In genomic region chr1:193479187-193479586, GRCh38 we compare ENCODE assay signal across 1 cellular context.
TF ChIP-seq lines count a peak whose summit lies in the region.

No MANE protein-coding gene starts in this region.

TF ChIP-seq in GM12878, 131 proteins besides CTCF, POLR2A, EP300 and RAD21 (continued from another document):
- no peak for TF ChIP-seq E2F4 (IDR thresholded peaks at IDR 0.05; ENCODE audit: low read depth, low read length)
- TF ChIP-seq IKZF2 (IDR thresholded peaks at IDR 0.05) = peak; percentile 64 to 78
- TF ChIP-seq NR2F1 (conservative IDR thresholded peaks at IDR 0.05) = peak; percentile 80
- no peak for TF ChIP-seq CHD1 (IDR thresholded peaks at IDR 0.05; ENCODE audit: low read depth, low read length)
- peak; percentile 56 for TF ChIP-seq IKZF1 (conservative IDR thresholded peaks at IDR 0.05)
- TF ChIP-seq PAX5 (IDR thresholded peaks at IDR 0.05; ENCODE audit: borderline replicate concordance, low read depth, low read length) = peak; percentile 56; the same call in 1 of the 2 replicates
- peak; percentile 41; the same call in 1 of the 2 replicates for TF ChIP-seq ATF2 (IDR thresholded peaks at IDR 0.05; ENCODE audit: low read length)
- TF ChIP-seq SPI1 (IDR thresholded peaks at IDR 0.05; ENCODE audit: borderline replicate concordance, insufficient read depth, low read depth, low read length) = peak; percentile 20; the same call in 1 of the 2 replicates
- TF ChIP-seq ZNF622 (IDR thresholded peaks at IDR 0.05) = no peak
TF ChIP-seq in GM12878: peak in this region for 12.
